13 cellular contexts compared by ENCODE assay signal in the genomic region with DNA sequence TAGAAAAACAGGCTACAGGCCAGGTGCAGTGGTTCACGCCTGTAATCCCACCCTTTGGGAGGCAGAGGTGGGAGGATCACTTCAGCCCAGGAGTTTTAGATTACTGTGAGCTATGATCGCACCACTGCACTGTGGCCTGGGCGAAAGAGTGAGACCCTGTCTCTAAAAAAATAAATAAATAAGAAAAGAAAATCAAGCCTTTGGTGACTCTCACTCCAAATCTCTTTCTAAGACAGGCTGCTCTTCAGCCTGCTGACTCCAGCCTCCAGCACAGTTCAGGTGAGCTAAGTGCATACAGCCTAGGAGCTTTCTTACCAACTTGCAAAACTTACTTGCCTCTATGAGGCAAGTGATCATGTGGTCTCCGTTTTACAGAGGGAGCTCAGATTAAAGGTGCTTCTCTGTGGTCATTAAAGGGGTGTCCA. TPM values are rescaled to one million over a fixed set of nuclear protein-coding genes. Genes with fewer than 3 reads are reported as not detected.
DNase-seq lines count a peak whose midpoint lies in the region; ATAC-seq, FAIRE-seq and TF ChIP-seq lines count a peak whose summit lies in the region.
"Had no signal": no experiment of that assay in that cellular context is flagged by ENCODE, and none has a peak within 500 bp of the region (broad histone marks: within the 10 kb centered on the region; RNA-seq: fewer than 3 reads in every experiment).

No MANE protein-coding gene starts in this region.

- H3K4me2 ChIP-seq in A549 (peak overlapping the region; percentile 92), fibroblast of lung (ENCODE audit: extremely low read depth, insufficient read depth, low read length) (peak overlapping the region; percentile 85)

- peaks cover 79% of the 10 kb centered on the region for H3K4me1 ChIP-seq in A549
- H3K4me1 ChIP-seq in fibroblast of lung (ENCODE audit: control insufficient read depth, extremely low read depth, insufficient read depth, low read length): peaks cover 28% of the 10 kb centered on the region
- H3K4me1 ChIP-seq in mucosa of stomach (ENCODE audit: control insufficient read depth, insufficient read depth, low read length): peaks cover 77% of the 10 kb centered on the region

- TF ChIP-seq CTCF in A549 (IDR thresholded peaks at IDR 0.05) (no peak), RWPE1 (conservative IDR thresholded peaks at IDR 0.05; ENCODE audit: low read depth) (no peak), fibroblast of lung (conservative IDR thresholded peaks at IDR 0.05 in 1 of 2, IDR thresholded peaks at IDR 0.05 in 1 of 2; ENCODE audit: low read depth in 1 of 2, low read length in 2 of 2) (no peak)

- H3K4me3 ChIP-seq in A549 (peak overlapping the region; percentile 92), fibroblast of lung (replicated peaks in 1 of 4; ENCODE audit: control extremely low read depth in 1 of 4, insufficient read depth in 1 of 4, low read depth in 3 of 4, low read length in 4 of 4) (peak overlapping the region; percentile 54 to 65 (median 57)), mucosa of stomach (ENCODE audit: low read length) (peak overlapping the region; percentile 31)

- no peaks in the 10 kb centered on the region for H4K20me1 ChIP-seq in fibroblast of lung (ENCODE audit: control insufficient read depth, extremely low read depth, insufficient read depth, low read length)

- FAIRE-seq in A549 (lab: Jason Lieb, UNC) (no peak), HTR-8/SVneo (lab: Jason Lieb, UNC) (no peak)

- no peak for DNase-seq in A549 (ENCODE audit: low read depth in 1 of 2, low spot score in 1 of 2)
- DNase-seq in RWPE1 (ENCODE audit: low spot score): no peak
- no peak for DNase-seq in fibroblast of lung (ENCODE audit: low read depth in 2 of 2)
- DNase-seq in NCI-H345 (lab: John Stamatoyannopoulos, UW): no peak
- DNase-seq in HTR-8/SVneo (ENCODE audit: insufficient read length, low spot score): no peak
- no peak for DNase-seq in AG20443 (ENCODE audit: low spot score)
- DNase-seq in RKO (ENCODE audit: low spot score): no peak
- DNase-seq: DMS79; effector CD4-positive, alpha-beta T cell; NCI-H1092; NCI-H446 treated with DMSO at 0.1 percent for 48 hours had no signal

- WGBS in A549 (ENCODE audit: missing lambda C conversion rate): under 1% methylated on average over 4 of the region's 4 CpGs

- no peak for TF ChIP-seq POLR2A in A549 (IDR thresholded peaks at IDR 0.05; ENCODE audit: low read length)

- POLR2A ChIA-PET in A549 (lab: Yijun Ruan, JAX): interaction anchor here (0.6 to 8.0 kb wide), 13 partner anchors 9 to 85 kb away, joined by 3 to 237 read pairs (median 4); partner anchors contain the start of gene CACNA1G
- POLR2A ChIA-PET in RWPE1 (lab: Yijun Ruan, JAX; ENCODE audit: low non-redundant PET): interaction anchor here (0.6 kb wide), 1 partner anchor 26 kb away, joined by 9 read pairs; no protein-coding TSS in a partner anchor

- H2AFZ ChIP-seq in fibroblast of lung (ENCODE audit: low read length): no peak overlapping the region

- no peaks in the 10 kb centered on the region for H3K27me3 ChIP-seq in fibroblast of lung (ENCODE audit: control insufficient read depth, insufficient read depth, low read length)
- H3K27me3 ChIP-seq in mucosa of stomach (ENCODE audit: control insufficient read depth, insufficient read depth, low read length): no peaks in the 10 kb centered on the region

- TF ChIP-seq RAD21 in A549 (conservative IDR thresholded peaks at IDR 0.05 in 1 of 2, IDR thresholded peaks at IDR 0.05 in 1 of 2): no peak; a peak in 1 of 5 replicates

- H3K36me3 ChIP-seq in fibroblast of lung (ENCODE audit: control insufficient read depth, insufficient read depth, low read length) (no peaks in the 10 kb centered on the region), mucosa of stomach (ENCODE audit: control insufficient read depth, insufficient read depth, low read length) (no peaks in the 10 kb centered on the region)
- H3K36me3 ChIP-seq: tibial nerve had no signal

- H3K27ac ChIP-seq in A549 (peak overlapping the region; percentile 99 to 100), RWPE1 (peak overlapping the region; percentile 98), fibroblast of lung (ENCODE audit: insufficient read depth, low read length) (no peak overlapping the region)

- no peak for ATAC-seq in A549

- CTCF ChIA-PET in A549 (lab: Yijun Ruan, JAX): interaction anchor here (0.7 to 48.0 kb wide), 10 partner anchors 8 to 217 kb away, joined by 3 to 2097 read pairs (median 4); partner anchors contain the start of gene ANKRD40
- CTCF ChIA-PET in RWPE1 (lab: Yijun Ruan, JAX): interaction anchor here (0.5 to 1.4 kb wide), 5 partner anchors 33 to 257 kb away, joined by 3 to 5 read pairs (median 4); no protein-coding TSS in a partner anchor

- H3K79me2 ChIP-seq in fibroblast of lung (ENCODE audit: control insufficient read depth, insufficient read depth, low read length): no peaks in the 10 kb centered on the region

- H3K9me3 ChIP-seq in A549 (no peaks in the 10 kb centered on the region), fibroblast of lung (ENCODE audit: control insufficient read depth, insufficient read depth, low read depth, low read length) (no peaks in the 10 kb centered on the region), mucosa of stomach (ENCODE audit: control insufficient read depth, low read length) (no peaks in the 10 kb centered on the region)
- H3K9me3 ChIP-seq: tibial nerve had no signal

- TF ChIP-seq EP300 in A549 (IDR thresholded peaks at IDR 0.05): no peak

- H3K9ac ChIP-seq in fibroblast of lung (ENCODE audit: insufficient read depth, low read length) (no peak overlapping the region), mucosa of stomach (ENCODE audit: low read length) (peak overlapping the region; percentile 81)

TF ChIP-seq in A549, 52 proteins besides CTCF, POLR2A, EP300 and RAD21:
- TF ChIP-seq CBX2 (IDR thresholded peaks at IDR 0.05; ENCODE audit: borderline replicate concordance, low read depth) (no peak), JUN (IDR thresholded peaks at IDR 0.05) (peak in 1 of 2 experiments; percentile 32; a peak in 3 of 5 replicates), NR3C1 (IDR thresholded peaks at IDR 0.05) (no peak), NFE2L2 (conservative IDR thresholded peaks at IDR 0.05; ENCODE audit: low read length) (no peak)

RNA-seq across cellular contexts. Expression of gene ABCC3, which starts 1.1 kb away (rescaled TPM):
- polyA plus RNA-seq in A549 (2011; rRNA removed) (342 and 442 TPM in 2 replicates), A549 (2017; fragmentation: RNase III; extraction: RNeasy Plus Mini Kit Qiagen cat#74134 plus additional on column Dnase treatment) (225 to 288 TPM (median 248 TPM) in 3 replicates), fibroblast of lung (11.5 and 11.9 TPM in 2 replicates)
- polyA plus RNA-seq in A549 (2012; cell fraction: cytosol; rRNA removed): 157 and 189 TPM in 2 replicates
- polyA plus RNA-seq in A549 (2012; cell fraction: nucleus; rRNA removed): 1,165 and 1,226 TPM in 2 replicates
- 586 and 639 TPM in 2 replicates for polyA minus RNA-seq in A549 (2011; rRNA and poly(A)+ RNA removed)
- total RNA-seq in fibroblast of lung: 20.0 and 34.8 TPM in 2 replicates
- 13.8 and 14.8 TPM in 2 replicates for polyA plus RNA-seq in fibroblast of lung (2012)
- 35.8 and 62.2 TPM in 2 replicates for polyA minus RNA-seq in fibroblast of lung (ENCODE audit: low replicate concordance)

Comparison
In these comparisons a context has a peak if more than half of its experiments do, and no peak if none do; other contexts are left out.
1. H3K4me3 ChIP-seq: peak in every context shown above with its lines; median percentile 92 in A549; 57 in fibroblast of lung; 31 in mucosa of stomach.
2. RNA of gene ABCC3, which starts 1.1 kb away (polyA plus RNA-seq): 157 to 1,226 TPM in A549; 11.5 to 14.8 TPM in fibroblast of lung; every median in the first group is over 4 times any median in the second.